Comparison of ENCODE assay signal across 22 cellular contexts in genomic region chr3:123343296-123344174, GRCh38.
A peak's percentile ranks its signal among the peaks of the same experiment; 100 is the strongest.
DNase-seq lines count a peak whose midpoint lies in the region; ATAC-seq and TF ChIP-seq lines count a peak whose summit lies in the region.
"Had no signal": no experiment of that assay in that cellular context is flagged by ENCODE, and none has a peak within 500 bp of the region (broad histone marks: within the 10 kb centered on the region; RNA-seq: fewer than 3 reads in every experiment).

No MANE protein-coding gene starts in this region.

- H3K27ac Mint-ChIP-seq in progenitor cell of endocrine pancreas = peak overlapping the region; percentile 22
- H3K27ac Mint-ChIP-seq: activated CD4-positive, alpha-beta T cell treated with anti-CD3 and anti-CD28 coated beads, Interleukin-2, amount 10 ng/mL, durations not matched to agents 7 days and 5 days; B cell; T-helper 1 cell treated with Interleukin-12 subunit alpha and Interleukin-12 subunit beta and Interleukin-4 antibody, amounts not matched to agents 30 μg/mL and 1 μg/mL, for 36 hours had no signal

- H4K20me1 ChIP-seq in BLaER1 = no peaks in the 10 kb centered on the region

- DNase-seq in ascending aorta (ENCODE audit: low spot score in 2 of 2) (peak in 1 of 2 donors; percentile 43), cardiac septum (ENCODE audit: low spot score) (peak; percentile 83), progenitor cell of endocrine pancreas (ENCODE audit: low spot score, unreplicated experiment) (no peak), NCI-H510A (lab: John Stamatoyannopoulos, UW) (no peak), NCI-H1694 (lab: John Stamatoyannopoulos, UW) (no peak)
- DNase-seq: activated CD8-positive, alpha-beta memory T cell treated with anti-CD3 and anti-CD28 coated beads, Interleukin-2, amount 50 U/mL, for 48 hours; erythroblast; gastrocnemius medialis; KBM-7; NCI-H1694 treated with DMSO at 0.1 percent for 48 hours; NCI-H2227 treated with DMSO at 0.1 percent for 48 hours; NCI-H774; PC-9; stimulated activated CD4-positive, alpha-beta T cell treated with anti-CD3 and anti-CD28 coated beads, Interleukin-12 subunit alpha, Interleukin-12 subunit beta, amount 100 ng/mL, for 4 hours; uterus had no signal

- no peaks in the 10 kb centered on the region for H3K4me1 Mint-ChIP-seq in progenitor cell of endocrine pancreas (ENCODE audit: low read depth)
- H3K4me1 Mint-ChIP-seq: B cell had no signal

- no peak overlapping the region for H3K9ac ChIP-seq in BLaER1

- H3K27ac ChIP-seq in BLaER1 (no peak overlapping the region), ascending aorta (peak overlapping the region; percentile 62 to 65)
- H3K27ac ChIP-seq: PC-9, uterus had no signal

- peaks cover 75% of the 10 kb centered on the region for H3K4me1 ChIP-seq in BLaER1
- peaks cover 8 to 36% of the 10 kb centered on the region in 2 donors for H3K4me1 ChIP-seq in ascending aorta
- H3K4me1 ChIP-seq: gastrocnemius medialis, uterus had no signal

- no peak overlapping the region for H3K4me3 Mint-ChIP-seq in progenitor cell of endocrine pancreas (ENCODE audit: low read depth)
- H3K4me3 Mint-ChIP-seq: activated CD4-positive, alpha-beta T cell treated with anti-CD3 and anti-CD28 coated beads, Interleukin-2, amount 10 ng/mL, durations not matched to agents 7 days and 5 days; B cell; T-helper 1 cell treated with Interleukin-12 subunit alpha and Interleukin-12 subunit beta and Interleukin-4 antibody, amounts not matched to agents 30 μg/mL and 1 μg/mL, for 36 hours had no signal

- no peaks in the 10 kb centered on the region for H3K9me3 Mint-ChIP-seq in progenitor cell of endocrine pancreas (ENCODE audit: low read depth)
- H3K9me3 Mint-ChIP-seq: activated CD4-positive, alpha-beta T cell treated with anti-CD3 and anti-CD28 coated beads, Interleukin-2, amount 10 ng/mL, durations not matched to agents 7 days and 5 days; T-helper 1 cell treated with Interleukin-12 subunit alpha and Interleukin-12 subunit beta and Interleukin-4 antibody, amounts not matched to agents 30 μg/mL and 1 μg/mL, for 36 hours had no signal

- H3K9me3 ChIP-seq in BLaER1 = no peaks in the 10 kb centered on the region
- no peaks in the 10 kb centered on the region for H3K9me3 ChIP-seq in ascending aorta
- H3K9me3 ChIP-seq: gastrocnemius medialis, uterus had no signal

- intact Hi-C loops in ascending aorta (cut with DNase I) = no loop called here
- intact Hi-C loops in cardiac septum (cut with DNase I) = no loop called here

- ATAC-seq in GM18502 (IDR thresholded peaks at IDR 0.05; ENCODE audit: poor library complexity, unreplicated experiment) (no peak), GM21529 (IDR thresholded peaks at IDR 0.05; ENCODE audit: unreplicated experiment) (no peak)
- ATAC-seq: left lobe of liver had no signal

- H3K36me3 ChIP-seq in BLaER1 (no peaks in the 10 kb centered on the region), ascending aorta (no peaks in the 10 kb centered on the region)
- H3K36me3 ChIP-seq: gastrocnemius medialis, uterus had no signal

- no peak for TF ChIP-seq CTCF in ascending aorta (IDR thresholded peaks at IDR 0.05)
- TF ChIP-seq CTCF in progenitor cell of endocrine pancreas (IDR thresholded peaks at IDR 0.05; ENCODE audit: unreplicated experiment) = no peak

- H3K4me2 ChIP-seq in BLaER1 = peak overlapping the region; percentile 16; the same call in 1 of the 2 replicates
- H3K4me2 ChIP-seq: PC-9 had no signal

- H3K4me3 ChIP-seq in BLaER1 (no peak overlapping the region), ascending aorta (no peak overlapping the region)
- H3K4me3 ChIP-seq: gastrocnemius medialis, PC-9, uterus had no signal

- H3K27me3 ChIP-seq in BLaER1 (no peaks in the 10 kb centered on the region), ascending aorta (no peaks in the 10 kb centered on the region)
- H3K27me3 ChIP-seq: gastrocnemius medialis, uterus had no signal

- H3K27me3 Mint-ChIP-seq in progenitor cell of endocrine pancreas = no peaks in the 10 kb centered on the region

- H3K36me3 Mint-ChIP-seq in progenitor cell of endocrine pancreas (ENCODE audit: insufficient read depth) = no peaks in the 10 kb centered on the region
